In genomic region chr11:130519128-130519932, GRCh38 we compare ENCODE assay signal across 21 cellular contexts.
DNase-seq lines count a peak whose midpoint lies in the region; ATAC-seq, FAIRE-seq and TF ChIP-seq lines count a peak whose summit lies in the region.
"Had no signal": no experiment of that assay in that cellular context is flagged by ENCODE, and none has a peak within 500 bp of the region (broad histone marks: within the 10 kb centered on the region; RNA-seq: fewer than 3 reads in every experiment).

No MANE protein-coding gene starts in this region.

- CTCF ChIA-PET in H1 (lab: Charles Lee; ENCODE audit: partially characterized antibody) = interaction anchor here (0.6 to 1.7 kb wide), 3 partner anchors 8 to 17 kb away, joined by 4 to 7 read pairs (median 4); no protein-coding TSS in a partner anchor

- no peaks in the 10 kb centered on the region; the same call in 1 of the 2 replicates for H3K23me2 ChIP-seq in H1 (ENCODE audit: low read depth, low read length)

- peaks cover 29% of the 10 kb centered on the region for H3K4me1 ChIP-seq in right cardiac atrium (ENCODE audit: control insufficient read depth, insufficient read depth, low read length)
- H3K4me1 ChIP-seq in heart left ventricle = peaks cover 0 to 54% (median 34%) of the 10 kb centered on the region in 12 donors
- peaks cover 12 to 22% (median 19%) of the 10 kb centered on the region in 4 experiments for H3K4me1 ChIP-seq in H1 (replicated peaks in 1 of 4; ENCODE audit: control insufficient read depth in 3 of 4, insufficient read depth in 4 of 4, low read length in 3 of 4)
- peaks cover 18 to 45% (median 40%) of the 10 kb centered on the region in 5 donors for H3K4me1 ChIP-seq in subcutaneous abdominal adipose tissue (ENCODE audit: control insufficient read depth in 5 of 5, insufficient read depth in 5 of 5, low read length in 5 of 5)

- no peak overlapping the region for H2AFZ ChIP-seq in H1 (ENCODE audit: low read length)
- H2AFZ ChIP-seq: GM23248 had no signal

- H4K8ac ChIP-seq in H1 (ENCODE audit: extremely low read depth, insufficient read depth, low read length) = no peak overlapping the region

- H3K9ac ChIP-seq in H1 (replicated peaks in 1 of 4; ENCODE audit: extremely low read depth in 1 of 4, low read depth in 3 of 4, low read length in 3 of 4) = no peak overlapping the region
- no peak overlapping the region for H3K9ac ChIP-seq in subcutaneous abdominal adipose tissue (ENCODE audit: low read length in 5 of 5)
- H3K9ac ChIP-seq: BLaER1 treated with 17β-estradiol and CSF1 and Interleukin-3, amounts not matched to agents 10 nM and 100 nM; GM23248 had no signal

- H3K14ac ChIP-seq in H1 (ENCODE audit: insufficient read length) = no peak overlapping the region

- POLR2A ChIA-PET in H1 (lab: Charles Lee; ENCODE audit: partially characterized antibody) = no interaction called here

- ATAC-seq in right cardiac atrium (no peak), heart left ventricle (no peak)
- ATAC-seq: CD8-positive, alpha-beta T cell; PC-3 had no signal

- TF ChIP-seq CTCF in heart left ventricle (IDR thresholded peaks at IDR 0.05) (no peak), H1 (IDR thresholded peaks at IDR 0.05; ENCODE audit: control extremely low read depth in 1 of 3, insufficient read depth in 1 of 3, low read depth in 1 of 3, low read length in 3 of 3) (no peak), HFFc6 (IDR thresholded peaks at IDR 0.05) (no peak)

- H2BK5ac ChIP-seq in H1 (ENCODE audit: low read depth, low read length) = no peak overlapping the region

- no peak overlapping the region for H2BK12ac ChIP-seq in H1 (ENCODE audit: low read depth, low read length)

- H3K9me3 Mint-ChIP-seq in HFFc6 = no peaks in the 10 kb centered on the region
- H3K9me3 Mint-ChIP-seq: CD8-positive, alpha-beta T cell had no signal

- H4K91ac ChIP-seq in H1 (replicated peaks; ENCODE audit: insufficient read length, low read length) = no peak overlapping the region

- no peaks in the 10 kb centered on the region for H3K36me3 ChIP-seq in heart left ventricle
- no peaks in the 10 kb centered on the region for H3K36me3 ChIP-seq in H1 (ENCODE audit: control insufficient read depth in 2 of 4, insufficient read depth in 4 of 4, low read length in 3 of 4)
- H3K36me3 ChIP-seq in subcutaneous abdominal adipose tissue (ENCODE audit: control insufficient read depth in 5 of 5, insufficient read depth in 5 of 5, low read length in 5 of 5) = no peaks in the 10 kb centered on the region
- H3K36me3 ChIP-seq: BLaER1 treated with 17β-estradiol and CSF1 and Interleukin-3, amounts not matched to agents 10 nM and 100 nM; SJCRH30 had no signal

- H3K27me3 ChIP-seq in right cardiac atrium (ENCODE audit: control insufficient read depth, insufficient read depth) (no peaks in the 10 kb centered on the region), heart left ventricle (no peaks in the 10 kb centered on the region), H1 (replicated peaks in 1 of 4; ENCODE audit: control insufficient read depth in 3 of 4, extremely low read depth in 1 of 4, insufficient read depth in 3 of 4, low read length in 3 of 4) (peaks cover 0 to 7% (median 0%) of the 10 kb centered on the region in 4 experiments; a peak in 2 of 7 replicates), subcutaneous abdominal adipose tissue (ENCODE audit: control insufficient read depth in 5 of 5, insufficient read depth in 4 of 5, low read length in 5 of 5) (peaks cover 0 to 3% (median 0%) of the 10 kb centered on the region in 5 donors)
- H3K27me3 ChIP-seq: BLaER1 treated with 17β-estradiol and CSF1 and Interleukin-3, amounts not matched to agents 10 nM and 100 nM; SJCRH30 had no signal

- H3K56ac ChIP-seq in H1 (replicated peaks; ENCODE audit: insufficient read length, low read depth, low read length) = no peak overlapping the region

- no peak overlapping the region for H2BK120ac ChIP-seq in H1 (replicated peaks; ENCODE audit: low read depth, low read length)

- H4K5ac ChIP-seq in H1 (ENCODE audit: insufficient read length, low read depth, low read length) = no peak overlapping the region

- peaks cover 6% of the 10 kb centered on the region; the same call in 1 of the 2 replicates for H3K27me3 Mint-ChIP-seq in HFFc6 (ENCODE audit: insufficient read depth)

- H4K20me1 ChIP-seq in H1 (replicated peaks in 1 of 2; ENCODE audit: control insufficient read depth in 1 of 2, insufficient read depth in 2 of 2, low read length in 2 of 2) = no peaks in the 10 kb centered on the region
- H4K20me1 ChIP-seq: BLaER1 treated with 17β-estradiol and CSF1 and Interleukin-3, amounts not matched to agents 10 nM and 100 nM had no signal

- TF ChIP-seq EP300 in H1 (IDR thresholded peaks at IDR 0.05; ENCODE audit: borderline replicate concordance in 1 of 2, low read depth in 2 of 2, low read length in 2 of 2) = no peak

- H3K27ac ChIP-seq in right cardiac atrium (ENCODE audit: low read length) (peak overlapping the region; percentile 89), heart left ventricle (peak overlapping the region in 6 of 12 donors; percentile 50 to 95 (median 76)), H1 (ENCODE audit: low read depth, low read length) (no peak overlapping the region), subcutaneous abdominal adipose tissue (ENCODE audit: low read depth, low read length) (peak overlapping the region; percentile 75)
- H3K27ac ChIP-seq: BLaER1 treated with 17β-estradiol and CSF1 and Interleukin-3, amounts not matched to agents 10 nM and 100 nM; GM23248; RWPE1; SJCRH30 had no signal

- intact Hi-C loops in right cardiac atrium (cut with DNase I) = no loop called here
- intact Hi-C loops in heart left ventricle (cut with DNase I) = loop anchor here in 3 of 10 donors (5.0 to 10.0 kb wide), 3 partner anchors 42 to 308 kb away; no protein-coding TSS in a partner anchor

- no peaks in the 10 kb centered on the region for H3K36me3 Mint-ChIP-seq in HFFc6 (ENCODE audit: low read depth)
- H3K36me3 Mint-ChIP-seq: CD8-positive, alpha-beta T cell had no signal

- H3K79me2 ChIP-seq in H1 (ENCODE audit: control insufficient read depth in 1 of 2, insufficient read depth in 2 of 2, low read length in 2 of 2) = no peaks in the 10 kb centered on the region

- no peaks in the 10 kb centered on the region for H3K9me3 ChIP-seq in right cardiac atrium (ENCODE audit: control insufficient read depth, low read length)
- no peaks in the 10 kb centered on the region for H3K9me3 ChIP-seq in heart left ventricle
- no peaks in the 10 kb centered on the region for H3K9me3 ChIP-seq in H1 (ENCODE audit: insufficient read depth in 2 of 2, low read depth in 1 of 2, low read length in 1 of 2)
- no peaks in the 10 kb centered on the region for H3K9me3 ChIP-seq in subcutaneous abdominal adipose tissue (ENCODE audit: control insufficient read depth in 5 of 5, low read length in 5 of 5)
- H3K9me3 ChIP-seq: SJCRH30 had no signal

- no peak for TF ChIP-seq RAD21 in H1 (IDR thresholded peaks at IDR 0.05 in 1 of 2, conservative IDR thresholded peaks at IDR 0.05 in 1 of 2; ENCODE audit: low read depth in 2 of 2, low read length in 2 of 2)

- no peak overlapping the region for H3K18ac ChIP-seq in H1 (ENCODE audit: extremely low read depth, low read length)

- H2BK15ac ChIP-seq in H1 (ENCODE audit: low read length) = 0 out of 2 replicates have a peak overlapping the region, but pooled peaks have one; percentile 25

- 74% methylated on average over 11 of the region's 11 CpGs for WGBS in right cardiac atrium
- WGBS in heart left ventricle, 4 donors = 80 to 91% (median 88%) methylated on average over 11 of the region's 11 CpGs
- WGBS in H1 (ENCODE audit: extremely low coverage in 1 of 2, insufficient coverage in 1 of 2, insufficient read length in 1 of 2, insufficient replicate concordance in 2 of 2, low coverage in 1 of 2, low lambda C conversion rate in 2 of 2, missing lambda C conversion rate in 1 of 2), 2 experiments = 91% methylated on average over 11 of the region's 11 CpGs; no CpG with 5 or more reads in 1 of the 2 experiments

- H3K4me1 Mint-ChIP-seq in HFFc6 (ENCODE audit: low read depth) = peaks cover 29% of the 10 kb centered on the region

- H3K27ac Mint-ChIP-seq in HFFc6 = no peak overlapping the region
- H3K27ac Mint-ChIP-seq: CD8-positive, alpha-beta T cell had no signal

- no peak overlapping the region for H3K4me2 ChIP-seq in H1 (ENCODE audit: insufficient read depth in 1 of 2, low read depth in 2 of 2, low read length in 2 of 2)
- H3K4me2 ChIP-seq: BLaER1 treated with 17β-estradiol and CSF1 and Interleukin-3, amounts not matched to agents 10 nM and 100 nM had no signal

- H2BK20ac ChIP-seq in H1 (ENCODE audit: low read length) = no peak overlapping the region

- no peak overlapping the region for H3K4me3 ChIP-seq in right cardiac atrium (ENCODE audit: low read length)
- H3K4me3 ChIP-seq in heart left ventricle = no peak overlapping the region
- no peak overlapping the region for H3K4me3 ChIP-seq in H1 (ENCODE audit: extremely low read depth in 1 of 4, insufficient read depth in 2 of 4, low read depth in 3 of 4, low read length in 4 of 4)
- H3K4me3 ChIP-seq in subcutaneous abdominal adipose tissue (ENCODE audit: low read depth in 1 of 5, low read length in 5 of 5) = no peak overlapping the region
- H3K4me3 ChIP-seq: BLaER1 treated with 17β-estradiol and CSF1 and Interleukin-3, amounts not matched to agents 10 nM and 100 nM; GM23248; SJCRH30 had no signal

- DNase-seq in right cardiac atrium (no peak), heart left ventricle (no peak), H1 (ENCODE audit: low read depth in 1 of 2, low spot score in 2 of 2) (peak in 1 of 2 experiments; percentile 28), NCI-H82 (lab: John Stamatoyannopoulos, UW) (no peak), A172 (ENCODE audit: low spot score) (no peak), HFFc6 (no peak)
- DNase-seq: Calu3; CD8-positive, alpha-beta T cell; GF-D8; GM23248; HCEC 1CT; KBM-7; NCI-H1105 treated with DMSO at 0.1 percent for 48 hours; NCI-H1694; NCI-H2081 treated with DMSO at 0.1 percent for 48 hours; NCI-H510A treated with DMSO at 0.1 percent for 48 hours; PC-3; SJCRH30 had no signal

- H3K4ac ChIP-seq in H1 (replicated peaks; ENCODE audit: insufficient read length, low read depth, low read length) = no peak overlapping the region

- no peaks in the 10 kb centered on the region for H3K79me1 ChIP-seq in H1 (ENCODE audit: low read depth, low read length)

- no peak overlapping the region for H3K4me3 Mint-ChIP-seq in HFFc6
- H3K4me3 Mint-ChIP-seq: CD8-positive, alpha-beta T cell had no signal

- FAIRE-seq in H1 (lab: Jason Lieb, UNC) = no peak

- H2AK5ac ChIP-seq in H1 (ENCODE audit: low read depth, low read length) = 0 out of 2 replicates have a peak overlapping the region, but pooled peaks have one; percentile 11

- H3K23ac ChIP-seq in H1 (ENCODE audit: insufficient read length) = no peak overlapping the region

- TF ChIP-seq POLR2A in heart left ventricle (IDR thresholded peaks at IDR 0.05) = no peak
- TF ChIP-seq POLR2A in H1 (IDR thresholded peaks at IDR 0.05; ENCODE audit: control extremely low read depth in 1 of 2, low read depth in 2 of 2, low read length in 2 of 2) = no peak
